ENCODE assay signal across 1 cellular context in the genomic region with DNA sequence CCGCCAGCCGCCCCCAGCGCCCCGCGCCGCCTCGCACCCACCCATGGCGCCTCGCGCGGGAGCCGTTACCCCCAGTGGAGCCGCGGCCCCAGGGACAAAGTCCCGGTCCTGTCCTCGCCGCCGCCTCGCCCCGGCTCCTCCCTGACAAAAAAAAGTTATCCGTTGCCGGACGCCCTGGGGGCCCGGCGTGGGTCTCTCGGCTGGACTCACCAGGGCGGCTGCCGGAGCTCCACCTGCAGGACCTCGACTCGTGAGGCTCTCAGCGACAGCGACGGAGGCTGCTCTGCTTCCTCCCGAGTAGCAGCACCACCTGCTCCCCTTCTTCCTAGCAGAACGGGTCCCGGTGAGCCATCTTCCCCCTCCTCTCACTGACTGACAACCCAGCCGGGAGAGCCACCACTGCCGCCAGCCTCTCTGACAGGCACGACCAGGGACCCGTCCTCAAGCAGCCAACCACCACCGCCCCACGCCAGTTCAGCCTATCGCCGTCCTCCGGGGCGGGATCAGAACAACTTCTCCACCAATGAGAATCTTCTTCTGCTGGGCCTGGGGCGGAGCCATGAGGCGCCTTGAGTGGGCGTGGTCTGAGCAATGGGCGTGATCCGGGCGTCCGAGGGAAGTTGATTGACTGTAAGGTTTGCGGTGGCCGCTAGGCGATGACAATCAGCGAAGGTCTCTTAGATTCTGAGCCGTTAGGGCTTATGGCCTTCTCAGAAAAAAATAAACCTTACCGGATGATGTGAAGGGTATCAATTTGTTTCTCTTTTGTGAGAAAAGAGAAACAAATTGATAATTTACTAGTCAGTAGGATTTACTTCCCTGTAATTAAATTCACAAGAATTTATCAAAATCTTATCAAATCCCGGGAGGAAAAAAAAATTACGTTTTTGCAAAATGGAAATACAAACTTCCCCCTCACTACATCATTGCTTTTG.
TF ChIP-seq lines count a peak whose summit lies in the region.

A gene (minus strand): TSS at position 416 of the 935 bp plus-strand sequence. CDS start 23,019 bp downstream, outside the sequence.

TF ChIP-seq in K562, 482 proteins besides CTCF, POLR2A, EP300 and RAD21 (continued from another document and continues in another):
- no peak for TF ChIP-seq SMAD3 (CRISPR knock-in tag; conservative IDR thresholded peaks at IDR 0.05)
- no peak for TF ChIP-seq ZNF197 (CRISPR knock-in tag; IDR thresholded peaks at IDR 0.05; ENCODE audit: low read depth)
- no peak for TF ChIP-seq E2F3 (CRISPR knock-in tag; IDR thresholded peaks at IDR 0.05)
- TF ChIP-seq, protein P1, sequence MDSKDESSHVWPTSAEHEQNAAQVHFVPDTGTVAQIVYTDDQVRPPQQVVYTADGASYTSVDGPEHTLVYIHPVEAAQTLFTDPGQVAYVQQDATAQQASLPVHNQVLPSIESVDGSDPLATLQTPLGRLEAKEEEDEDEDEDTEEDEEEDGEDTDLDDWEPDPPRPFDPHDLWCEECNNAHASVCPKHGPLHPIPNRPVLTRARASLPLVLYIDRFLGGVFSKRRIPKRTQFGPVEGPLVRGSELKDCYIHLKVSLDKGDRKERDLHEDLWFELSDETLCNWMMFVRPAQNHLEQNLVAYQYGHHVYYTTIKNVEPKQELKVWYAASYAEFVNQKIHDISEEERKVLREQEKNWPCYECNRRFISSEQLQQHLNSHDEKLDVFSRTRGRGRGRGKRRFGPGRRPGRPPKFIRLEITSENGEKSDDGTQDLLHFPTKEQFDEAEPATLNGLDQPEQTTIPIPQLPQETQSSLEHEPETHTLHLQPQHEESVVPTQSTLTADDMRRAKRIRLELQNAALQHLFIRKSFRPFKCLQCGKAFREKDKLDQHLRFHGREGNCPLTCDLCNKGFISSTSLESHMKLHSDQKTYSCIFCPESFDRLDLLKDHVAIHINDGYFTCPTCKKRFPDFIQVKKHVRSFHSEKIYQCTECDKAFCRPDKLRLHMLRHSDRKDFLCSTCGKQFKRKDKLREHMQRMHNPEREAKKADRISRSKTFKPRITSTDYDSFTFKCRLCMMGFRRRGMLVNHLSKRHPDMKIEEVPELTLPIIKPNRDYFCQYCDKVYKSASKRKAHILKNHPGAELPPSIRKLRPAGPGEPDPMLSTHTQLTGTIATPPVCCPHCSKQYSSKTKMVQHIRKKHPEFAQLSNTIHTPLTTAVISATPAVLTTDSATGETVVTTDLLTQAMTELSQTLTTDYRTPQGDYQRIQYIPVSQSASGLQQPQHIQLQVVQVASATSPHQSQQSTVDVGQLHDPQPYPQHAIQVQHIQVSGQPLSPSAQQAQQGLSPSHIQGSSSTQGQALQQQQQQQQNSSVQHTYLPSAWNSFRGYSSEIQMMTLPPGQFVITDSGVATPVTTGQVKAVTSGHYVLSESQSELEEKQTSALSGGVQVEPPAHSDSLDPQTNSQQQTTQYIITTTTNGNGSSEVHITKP (IDR thresholded peaks at IDR 0.05; ENCODE audit: partially characterized antibody) = no peak
- TF ChIP-seq RNF2 (IDR thresholded peaks at IDR 0.05) = no peak
- TF ChIP-seq KAT2B (IDR thresholded peaks at IDR 0.05; ENCODE audit: low read depth, low read length) = no peak
- TF ChIP-seq, protein P2, sequence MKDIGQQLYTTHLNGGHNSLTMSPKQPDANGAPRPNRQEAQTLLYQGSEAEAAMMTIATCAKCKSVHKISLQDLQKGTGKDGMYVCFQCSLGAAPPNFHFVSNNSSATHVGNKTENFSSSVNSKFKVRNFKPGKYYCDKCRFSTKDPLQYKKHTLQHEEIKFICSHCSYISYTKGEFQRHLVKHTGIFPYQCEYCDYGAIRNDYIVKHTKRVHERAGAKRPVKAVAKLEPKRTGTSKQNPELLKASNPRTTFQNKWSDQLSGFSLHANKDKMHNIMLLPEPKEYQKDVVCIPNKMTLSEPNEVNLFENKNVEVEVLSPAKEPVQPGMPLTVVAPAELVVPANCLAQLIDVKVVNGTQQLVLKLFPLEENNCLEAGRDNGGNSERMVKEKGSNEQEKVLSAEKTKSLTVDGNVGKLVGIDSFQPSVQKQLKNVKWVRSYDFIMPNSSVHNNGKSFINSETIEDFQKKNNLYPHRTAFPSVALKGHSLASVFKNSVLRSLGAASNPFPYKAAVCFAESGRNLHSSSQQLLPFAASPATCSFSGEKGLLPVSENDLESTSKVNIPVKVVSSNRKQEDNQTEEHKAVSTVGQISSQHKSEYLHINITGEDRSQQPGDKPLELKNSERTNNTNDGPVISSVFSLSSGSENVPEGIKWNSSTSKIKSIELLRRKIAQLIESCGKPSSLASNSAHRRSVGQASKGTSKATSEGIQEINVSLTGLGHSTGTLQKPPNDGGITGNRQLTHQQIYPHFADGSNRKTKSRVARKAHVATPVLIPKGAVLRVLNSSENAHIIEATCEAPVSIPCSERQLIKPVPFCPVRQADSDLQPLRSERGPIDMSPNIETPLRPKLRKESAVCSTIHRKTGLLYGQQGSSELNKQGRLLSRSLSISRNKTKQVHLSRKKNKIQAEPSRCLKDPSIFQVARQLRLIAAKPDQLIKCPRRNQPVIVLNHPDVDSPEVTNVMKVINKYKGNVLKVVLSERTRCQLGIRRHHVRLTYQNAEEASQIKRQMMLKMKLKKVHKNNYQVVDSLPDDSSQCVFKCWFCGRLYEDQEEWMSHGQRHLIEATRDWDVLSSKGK (CRISPR knock-in tag; IDR thresholded peaks at IDR 0.05) = no peak
- peak; percentile 94 for TF ChIP-seq SP2 (IDR thresholded peaks at IDR 0.05; ENCODE audit: extremely low read depth, low read depth, low read length, poor library complexity, severe bottlenecking)
- 0 out of 2 replicates have a peak, but pooled peaks have one; percentile 46 for TF ChIP-seq LCOR (CRISPR knock-in tag; IDR thresholded peaks at IDR 0.05)
- TF ChIP-seq BRF1 (IDR thresholded peaks at IDR 0.05; ENCODE audit: borderline replicate concordance, extremely low read depth, insufficient read length) = no peak
- TF ChIP-seq PHTF2 (CRISPR knock-in tag; IDR thresholded peaks at IDR 0.05) = no peak
- no peak for TF ChIP-seq KLF10 (CRISPR knock-in tag; IDR thresholded peaks at IDR 0.05)
- TF ChIP-seq ZNF431 (CRISPR knock-in tag; IDR thresholded peaks at IDR 0.05) = no peak
- TF ChIP-seq NCOR1 (IDR thresholded peaks at IDR 0.05) = no peak
- TF ChIP-seq ARHGAP35 (IDR thresholded peaks at IDR 0.05; ENCODE audit: partially characterized antibody) = no peak
- TF ChIP-seq SAP30 (IDR thresholded peaks at IDR 0.05; ENCODE audit: borderline replicate concordance, insufficient read depth, low read depth, low read length, poor library complexity, severe bottlenecking) = peak; percentile 90
- TF ChIP-seq MECOM (CRISPR knock-in tag; IDR thresholded peaks at IDR 0.05) = no peak
- TF ChIP-seq XRCC4 (IDR thresholded peaks at IDR 0.05; ENCODE audit: extremely low read depth, insufficient read depth, insufficient read length) = no peak
- no peak for TF ChIP-seq TRIM28 (IDR thresholded peaks at IDR 0.05)
- no peak for TF ChIP-seq PHF21A (IDR thresholded peaks at IDR 0.05; ENCODE audit: borderline replicate concordance, low read depth)
- TF ChIP-seq TAF15 (IDR thresholded peaks at IDR 0.05; ENCODE audit: low read depth, low read length) = no peak
- no peak for TF ChIP-seq SMARCA4 (IDR thresholded peaks at IDR 0.05)
- TF ChIP-seq CREM (IDR thresholded peaks at IDR 0.05; ENCODE audit: low read depth) = no peak; the same call in 1 of the 2 replicates
- TF ChIP-seq DMBX1 (CRISPR knock-in tag; IDR thresholded peaks at IDR 0.05; ENCODE audit: borderline replicate concordance) = no peak
- 0 out of 2 replicates have a peak, but pooled peaks have one; percentile 25 for TF ChIP-seq KLF13 (tag; IDR thresholded peaks at IDR 0.05; ENCODE audit: borderline replicate concordance, low read depth)
- TF ChIP-seq ETS2 (tag; IDR thresholded peaks at IDR 0.05; ENCODE audit: borderline replicate concordance, poor library complexity, severe bottlenecking) = no peak
- TF ChIP-seq NELFE (IDR thresholded peaks at IDR 0.05; ENCODE audit: insufficient read depth, insufficient read length) = no peak
- no peak for TF ChIP-seq SRSF7 (optimal IDR thresholded peaks at IDR 0.05; ENCODE audit: low read depth, low read length)
- TF ChIP-seq TAL1 (IDR thresholded peaks at IDR 0.05) = no peak
- TF ChIP-seq, protein P3, sequence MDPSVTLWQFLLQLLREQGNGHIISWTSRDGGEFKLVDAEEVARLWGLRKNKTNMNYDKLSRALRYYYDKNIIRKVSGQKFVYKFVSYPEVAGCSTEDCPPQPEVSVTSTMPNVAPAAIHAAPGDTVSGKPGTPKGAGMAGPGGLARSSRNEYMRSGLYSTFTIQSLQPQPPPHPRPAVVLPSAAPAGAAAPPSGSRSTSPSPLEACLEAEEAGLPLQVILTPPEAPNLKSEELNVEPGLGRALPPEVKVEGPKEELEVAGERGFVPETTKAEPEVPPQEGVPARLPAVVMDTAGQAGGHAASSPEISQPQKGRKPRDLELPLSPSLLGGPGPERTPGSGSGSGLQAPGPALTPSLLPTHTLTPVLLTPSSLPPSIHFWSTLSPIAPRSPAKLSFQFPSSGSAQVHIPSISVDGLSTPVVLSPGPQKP (CRISPR knock-in tag; IDR thresholded peaks at IDR 0.05) = no peak
- TF ChIP-seq, protein P4, sequence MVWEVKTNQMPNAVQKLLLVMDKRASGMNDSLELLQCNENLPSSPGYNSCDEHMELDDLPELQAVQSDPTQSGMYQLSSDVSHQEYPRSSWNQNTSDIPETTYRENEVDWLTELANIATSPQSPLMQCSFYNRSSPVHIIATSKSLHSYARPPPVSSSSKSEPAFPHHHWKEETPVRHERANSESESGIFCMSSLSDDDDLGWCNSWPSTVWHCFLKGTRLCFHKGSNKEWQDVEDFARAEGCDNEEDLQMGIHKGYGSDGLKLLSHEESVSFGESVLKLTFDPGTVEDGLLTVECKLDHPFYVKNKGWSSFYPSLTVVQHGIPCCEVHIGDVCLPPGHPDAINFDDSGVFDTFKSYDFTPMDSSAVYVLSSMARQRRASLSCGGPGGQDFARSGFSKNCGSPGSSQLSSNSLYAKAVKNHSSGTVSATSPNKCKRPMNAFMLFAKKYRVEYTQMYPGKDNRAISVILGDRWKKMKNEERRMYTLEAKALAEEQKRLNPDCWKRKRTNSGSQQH (CRISPR knock-in tag; IDR thresholded peaks at IDR 0.05) = no peak
- TF ChIP-seq, protein P5, sequence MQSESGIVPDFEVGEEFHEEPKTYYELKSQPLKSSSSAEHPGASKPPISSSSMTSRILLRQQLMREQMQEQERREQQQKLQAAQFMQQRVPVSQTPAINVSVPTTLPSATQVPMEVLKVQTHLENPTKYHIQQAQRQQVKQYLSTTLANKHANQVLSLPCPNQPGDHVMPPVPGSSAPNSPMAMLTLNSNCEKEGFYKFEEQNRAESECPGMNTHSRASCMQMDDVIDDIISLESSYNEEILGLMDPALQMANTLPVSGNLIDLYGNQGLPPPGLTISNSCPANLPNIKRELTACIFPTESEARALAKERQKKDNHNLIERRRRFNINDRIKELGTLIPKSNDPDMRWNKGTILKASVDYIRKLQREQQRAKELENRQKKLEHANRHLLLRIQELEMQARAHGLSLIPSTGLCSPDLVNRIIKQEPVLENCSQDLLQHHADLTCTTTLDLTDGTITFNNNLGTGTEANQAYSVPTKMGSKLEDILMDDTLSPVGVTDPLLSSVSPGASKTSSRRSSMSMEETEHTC (IDR thresholded peaks at IDR 0.05) = no peak
- no peak for TF ChIP-seq FUS (optimal IDR thresholded peaks at IDR 0.05; ENCODE audit: low read depth, low read length)
- TF ChIP-seq, protein P6, sequence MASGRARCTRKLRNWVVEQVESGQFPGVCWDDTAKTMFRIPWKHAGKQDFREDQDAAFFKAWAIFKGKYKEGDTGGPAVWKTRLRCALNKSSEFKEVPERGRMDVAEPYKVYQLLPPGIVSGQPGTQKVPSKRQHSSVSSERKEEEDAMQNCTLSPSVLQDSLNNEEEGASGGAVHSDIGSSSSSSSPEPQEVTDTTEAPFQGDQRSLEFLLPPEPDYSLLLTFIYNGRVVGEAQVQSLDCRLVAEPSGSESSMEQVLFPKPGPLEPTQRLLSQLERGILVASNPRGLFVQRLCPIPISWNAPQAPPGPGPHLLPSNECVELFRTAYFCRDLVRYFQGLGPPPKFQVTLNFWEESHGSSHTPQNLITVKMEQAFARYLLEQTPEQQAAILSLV (tag; IDR thresholded peaks at IDR 0.05) = no peak
- no peak for TF ChIP-seq PCBP2 (IDR thresholded peaks at IDR 0.05; ENCODE audit: low read depth, low read length, poor library complexity, severe bottlenecking)
- no peak for TF ChIP-seq CBFA2T2 (conservative IDR thresholded peaks at IDR 0.05)
- no peak for TF ChIP-seq PHB (CRISPR knock-in tag; IDR thresholded peaks at IDR 0.05)
- TF ChIP-seq, protein P7, sequence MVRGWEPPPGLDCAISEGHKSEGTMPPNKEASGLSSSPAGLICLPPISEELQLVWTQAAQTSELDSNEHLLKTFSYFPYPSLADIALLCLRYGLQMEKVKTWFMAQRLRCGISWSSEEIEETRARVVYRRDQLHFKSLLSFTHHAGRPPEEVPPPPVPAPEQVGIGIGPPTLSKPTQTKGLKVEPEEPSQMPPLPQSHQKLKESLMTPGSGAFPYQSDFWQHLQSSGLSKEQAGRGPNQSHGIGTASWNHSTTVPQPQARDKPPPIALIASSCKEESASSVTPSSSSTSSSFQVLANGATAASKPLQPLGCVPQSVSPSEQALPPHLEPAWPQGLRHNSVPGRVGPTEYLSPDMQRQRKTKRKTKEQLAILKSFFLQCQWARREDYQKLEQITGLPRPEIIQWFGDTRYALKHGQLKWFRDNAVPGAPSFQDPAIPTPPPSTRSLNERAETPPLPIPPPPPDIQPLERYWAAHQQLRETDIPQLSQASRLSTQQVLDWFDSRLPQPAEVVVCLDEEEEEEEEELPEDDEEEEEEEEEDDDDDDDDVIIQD (CRISPR knock-in tag; IDR thresholded peaks at IDR 0.05) = no peak
- TF ChIP-seq KDM4B (IDR thresholded peaks at IDR 0.05; ENCODE audit: borderline replicate concordance in 2 of 2, low read depth in 1 of 2) = no peak
- no peak for TF ChIP-seq PHF20 (IDR thresholded peaks at IDR 0.05; ENCODE audit: partially characterized antibody)
- TF ChIP-seq BDP1 (IDR thresholded peaks at IDR 0.05; ENCODE audit: insufficient read depth, insufficient read length) = no peak
- TF ChIP-seq TCF7L2 (IDR thresholded peaks at IDR 0.05; ENCODE audit: low read depth, low read length) = no peak
- no peak for TF ChIP-seq HDAC8 (tag; IDR thresholded peaks at IDR 0.05)
- peak; percentile 91 for TF ChIP-seq POLR2B (IDR thresholded peaks at IDR 0.05; ENCODE audit: low read depth, partially characterized antibody)
- no peak for TF ChIP-seq CREBBP (IDR thresholded peaks at IDR 0.05; ENCODE audit: low read depth, low read length)
- TF ChIP-seq, protein P8, sequence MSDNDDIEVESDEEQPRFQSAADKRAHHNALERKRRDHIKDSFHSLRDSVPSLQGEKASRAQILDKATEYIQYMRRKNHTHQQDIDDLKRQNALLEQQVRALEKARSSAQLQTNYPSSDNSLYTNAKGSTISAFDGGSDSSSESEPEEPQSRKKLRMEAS (CRISPR knock-in tag; IDR thresholded peaks at IDR 0.05) = peak; percentile 31; the same call in 1 of the 2 replicates
- TF ChIP-seq, protein P9, sequence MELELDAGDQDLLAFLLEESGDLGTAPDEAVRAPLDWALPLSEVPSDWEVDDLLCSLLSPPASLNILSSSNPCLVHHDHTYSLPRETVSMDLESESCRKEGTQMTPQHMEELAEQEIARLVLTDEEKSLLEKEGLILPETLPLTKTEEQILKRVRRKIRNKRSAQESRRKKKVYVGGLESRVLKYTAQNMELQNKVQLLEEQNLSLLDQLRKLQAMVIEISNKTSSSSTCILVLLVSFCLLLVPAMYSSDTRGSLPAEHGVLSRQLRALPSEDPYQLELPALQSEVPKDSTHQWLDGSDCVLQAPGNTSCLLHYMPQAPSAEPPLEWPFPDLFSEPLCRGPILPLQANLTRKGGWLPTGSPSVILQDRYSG (tag; conservative IDR thresholded peaks at IDR 0.05; ENCODE audit: low read depth) = no peak
- TF ChIP-seq BCL6 (CRISPR knock-in tag; IDR thresholded peaks at IDR 0.05) = no peak
- TF ChIP-seq HNRNPK (IDR thresholded peaks at IDR 0.05; ENCODE audit: low read depth, low read length, poor library complexity, severe bottlenecking) = no peak
- no peak for TF ChIP-seq ZBTB1 (CRISPR knock-in tag; IDR thresholded peaks at IDR 0.05; ENCODE audit: borderline replicate concordance, low read depth)
